In genomic region chrX:11965436-11965835, GRCh38 we compare ENCODE assay signal across 32 cellular contexts.
"Had no signal": no experiment of that assay in that cellular context is flagged by ENCODE, and none has a peak within 500 bp of the region (broad histone marks: within the 10 kb centered on the region; RNA-seq: fewer than 3 reads in every experiment).

No MANE protein-coding gene starts in this region.

- DNase-seq: activated B cell treated with CpG ODN at 0.5 μM for 24 hours; activated CD4-positive, alpha-beta T cell treated with anti-CD3 and anti-CD28 coated beads for 48 hours; activated CD4-positive, alpha-beta T cell treated with anti-CD3 and anti-CD28 coated beads, Interleukin-2, amount 50 U/mL, for 1 hour; activated CD4-positive, alpha-beta T cell treated with anti-CD3 and anti-CD28 coated beads, Interleukin-2, amount 50 U/mL, for 48 hours; activated CD8-positive, alpha-beta memory T cell treated with anti-CD3 and anti-CD28 coated beads for 24 hours; activated CD8-positive, alpha-beta T cell treated with anti-CD3 and anti-CD28 coated beads for 36 hours; activated effector memory CD4-positive, alpha-beta T cell treated with anti-CD3 and anti-CD28 coated beads, Interleukin-2, amount 50 U/mL, for 16 hours; activated naive CD4-positive, alpha-beta T cell treated with anti-CD3 and anti-CD28 coated beads for 36 hours; activated naive CD8-positive, alpha-beta T cell treated with anti-CD3 and anti-CD28 coated beads for 36 hours; activated naive CD8-positive, alpha-beta T cell treated with anti-CD3 and anti-CD28 coated beads, Interleukin-2, amount 50 U/mL, for 24 hours; activated T-cell treated with anti-CD3 and anti-CD28 coated beads, Interleukin-2, amount 50 U/mL, for 4 hours; adrenal gland; amygdala; aorta; central memory CD4-positive, alpha-beta T cell; cerebellar nuclear complex; colonic mucosa; effector CD4-positive, alpha-beta T cell; effector memory CD8-positive, alpha-beta T cell; foreskin fibroblast; T-helper 1 cell; T-helper 17 cell; T1000; WERI-Rb-1 had no signal

- H3K4me3 Mint-ChIP-seq: activated B cell treated with CpG ODN at 0.5 μM for 24 hours; activated CD8-positive, alpha-beta T cell treated with anti-CD3 and anti-CD28 coated beads for 36 hours; activated naive CD4-positive, alpha-beta T cell treated with anti-CD3 and anti-CD28 coated beads for 36 hours; activated naive CD4-positive, alpha-beta T cell treated with anti-CD3 and anti-CD28 coated beads, Interleukin-2, amount 50 U/mL, for 24 hours; activated naive CD8-positive, alpha-beta T cell treated with anti-CD3 and anti-CD28 coated beads for 36 hours; activated naive CD8-positive, alpha-beta T cell treated with anti-CD3 and anti-CD28 coated beads, Interleukin-2, amount 50 U/mL, for 24 hours; activated T-cell treated with anti-CD3 and anti-CD28 coated beads, Interleukin-2, amount 50 U/mL, for 4 hours; brain; effector memory CD8-positive, alpha-beta T cell; T-helper 17 cell; T-helper 2 cell treated with Interferon-gamma antibody and Interleukin-4, amounts not matched to agents 5 μg/mL and 100 μg/mL, for 36 hours had no signal

- H3K27me3 Mint-ChIP-seq: activated B cell treated with CpG ODN at 0.5 μM for 24 hours; activated naive CD8-positive, alpha-beta T cell treated with anti-CD3 and anti-CD28 coated beads, Interleukin-2, amount 50 U/mL, for 24 hours; brain; effector memory CD8-positive, alpha-beta T cell had no signal

- ATAC-seq: activated CD4-positive, CD25-positive, alpha-beta regulatory T cell treated with anti-CD3 and anti-CD28 coated beads, Interleukin-2, amount 50 U/mL, for 24 hours; activated CD8-positive, alpha-beta T cell treated with anti-CD3 and anti-CD28 coated beads for 36 hours; activated naive CD8-positive, alpha-beta T cell treated with anti-CD3 and anti-CD28 coated beads, Interleukin-2, amount 50 U/mL, for 24 hours; activated T-cell treated with anti-CD3 and anti-CD28 coated beads, Interleukin-2, amount 50 U/mL, for 4 hours; effector memory CD8-positive, alpha-beta T cell; esophagus mucosa; T-helper 17 cell had no signal

- H3K27ac Mint-ChIP-seq: activated B cell treated with CpG ODN at 0.5 μM for 24 hours; activated CD8-positive, alpha-beta T cell treated with anti-CD3 and anti-CD28 coated beads for 36 hours; activated naive CD4-positive, alpha-beta T cell treated with anti-CD3 and anti-CD28 coated beads for 36 hours; activated naive CD4-positive, alpha-beta T cell treated with anti-CD3 and anti-CD28 coated beads, Interleukin-2, amount 50 U/mL, for 24 hours; activated naive CD8-positive, alpha-beta T cell treated with anti-CD3 and anti-CD28 coated beads for 36 hours; activated naive CD8-positive, alpha-beta T cell treated with anti-CD3 and anti-CD28 coated beads, Interleukin-2, amount 50 U/mL, for 24 hours; activated T-helper 2 cell treated with anti-CD3 and anti-CD28 coated beads, Interferon-gamma antibody, Interleukin-2, Interleukin-4, amounts not matched to agents 10 μg/mL and 5 μg/mL and 100 μg/mL, durations not matched to agents 14 hours and 24 hours and 36 hours; brain; effector memory CD8-positive, alpha-beta T cell; T-helper 17 cell; T-helper 2 cell treated with Interferon-gamma antibody and Interleukin-4, amounts not matched to agents 5 μg/mL and 100 μg/mL, for 36 hours had no signal

- H3K9me3 Mint-ChIP-seq: activated B cell treated with CpG ODN at 0.5 μM for 24 hours; activated CD8-positive, alpha-beta T cell treated with anti-CD3 and anti-CD28 coated beads for 36 hours; activated naive CD4-positive, alpha-beta T cell treated with anti-CD3 and anti-CD28 coated beads for 36 hours; activated naive CD4-positive, alpha-beta T cell treated with anti-CD3 and anti-CD28 coated beads, Interleukin-2, amount 50 U/mL, for 24 hours; activated naive CD8-positive, alpha-beta T cell treated with anti-CD3 and anti-CD28 coated beads for 36 hours; activated naive CD8-positive, alpha-beta T cell treated with anti-CD3 and anti-CD28 coated beads, Interleukin-2, amount 50 U/mL, for 24 hours; activated T-cell treated with anti-CD3 and anti-CD28 coated beads, Interleukin-2, amount 50 U/mL, for 4 hours; activated T-helper 2 cell treated with anti-CD3 and anti-CD28 coated beads, Interferon-gamma antibody, Interleukin-2, Interleukin-4, amounts not matched to agents 10 μg/mL and 5 μg/mL and 100 μg/mL, durations not matched to agents 14 hours and 24 hours and 36 hours; effector memory CD8-positive, alpha-beta T cell; T-helper 2 cell treated with Interferon-gamma antibody and Interleukin-4, amounts not matched to agents 5 μg/mL and 100 μg/mL, for 36 hours had no signal

- H3K36me3 Mint-ChIP-seq: activated naive CD4-positive, alpha-beta T cell treated with anti-CD3 and anti-CD28 coated beads, Interleukin-2, amount 50 U/mL, for 24 hours; activated naive CD8-positive, alpha-beta T cell treated with anti-CD3 and anti-CD28 coated beads for 36 hours; brain had no signal

- H3K4me1 Mint-ChIP-seq: activated B cell treated with CpG ODN at 0.5 μM for 24 hours; activated naive CD4-positive, alpha-beta T cell treated with anti-CD3 and anti-CD28 coated beads, Interleukin-2, amount 50 U/mL, for 24 hours; activated naive CD8-positive, alpha-beta T cell treated with anti-CD3 and anti-CD28 coated beads for 36 hours; activated naive CD8-positive, alpha-beta T cell treated with anti-CD3 and anti-CD28 coated beads, Interleukin-2, amount 50 U/mL, for 24 hours; brain; T-helper 17 cell had no signal

- H3K4me3 ChIP-seq: adrenal gland, breast epithelium, cardiac muscle cell, colonic mucosa had no signal
